Comparison of ENCODE assay signal across 23 cellular contexts in the genomic region with DNA sequence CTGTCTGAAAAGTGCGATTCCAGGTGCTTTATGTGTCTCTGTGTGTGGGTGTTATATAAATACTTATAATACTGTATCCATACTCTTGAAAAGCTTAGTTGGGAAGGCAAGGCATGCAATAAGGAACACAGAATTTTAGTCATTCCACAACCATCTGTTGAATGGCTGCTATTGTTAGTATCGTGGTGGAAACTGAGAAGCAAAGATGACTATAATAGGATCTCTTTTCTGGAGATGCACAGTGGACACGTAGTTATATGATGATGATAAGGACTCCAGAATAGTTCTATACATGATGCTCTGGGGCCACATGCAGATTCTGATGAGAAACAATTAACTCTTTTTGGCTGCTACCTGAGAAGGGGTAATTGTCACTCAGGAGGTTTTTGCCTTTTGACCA. TPM values are rescaled to one million over a fixed set of nuclear protein-coding genes. Genes with fewer than 3 reads are reported as not detected.
"Had no signal": no experiment of that assay in that cellular context is flagged by ENCODE, and none has a peak within 500 bp of the region (broad histone marks: within the 10 kb centered on the region; RNA-seq: fewer than 3 reads in every experiment).

No MANE protein-coding gene starts in this region.

- H3K27ac ChIP-seq: coronary artery, dorsolateral prefrontal cortex, epithelial cell of prostate, foreskin keratinocyte, gastrocnemius medialis, heart right ventricle, left lung, lower lobe of right lung had no signal

- H3K36me3 ChIP-seq: gastrocnemius medialis, heart right ventricle, left lung, lower lobe of right lung had no signal

- DNase-seq: dermis blood vessel endothelial cell; dorsolateral prefrontal cortex; effector CD4-positive, alpha-beta T cell; effector memory CD4-positive, alpha-beta T cell; erythroblast; foreskin keratinocyte; gastrocnemius medialis; glutamatergic neuron; head of caudate nucleus; heart right ventricle; hippocampal formation; left cardiac atrium; left lung; left ventricle myocardium superior; lower lobe of right lung; mesenchymal stem cell; mucosa of descending colon; naive B cell had no signal

- H3K4me1 Mint-ChIP-seq: mesothelial cell of epicardium, naive B cell had no signal

- H3K36me3 Mint-ChIP-seq: mesothelial cell of epicardium, naive B cell had no signal

- H3K9me3 ChIP-seq: gastrocnemius medialis, heart right ventricle, left lung, lower lobe of right lung, mucosa of descending colon had no signal

- H3K4me3 ChIP-seq: coronary artery, dorsolateral prefrontal cortex, gastrocnemius medialis, heart right ventricle, left lung, lower lobe of right lung, mucosa of descending colon had no signal

- H3K4me3 Mint-ChIP-seq: mesothelial cell of epicardium, naive B cell had no signal

- H3K27me3 ChIP-seq: foreskin keratinocyte, gastrocnemius medialis, left lung had no signal

- ATAC-seq: foreskin keratinocyte, gastrocnemius medialis, heart right ventricle, left cardiac atrium, left lung, left ventricle myocardium superior, lower lobe of right lung, mucosa of descending colon had no signal

- H3K4me1 ChIP-seq: foreskin keratinocyte, heart right ventricle, left lung, lower lobe of right lung had no signal

- H3K9me3 Mint-ChIP-seq: mesothelial cell of epicardium had no signal

- H3K27ac Mint-ChIP-seq: mesothelial cell of epicardium, naive B cell had no signal

RNA-seq across cellular contexts. Expression of gene ESR1, which starts 25.2 kb away (rescaled TPM):
- total RNA-seq: dermis blood vessel endothelial cell, glomerular endothelial cell, kidney epithelial cell, mesothelial cell of epicardium had no signal
